1 cellular context compared by ENCODE assay signal in genomic region chr9:81759680-81760215, GRCh38.
A peak's percentile ranks its signal among the peaks of the same experiment; 100 is the strongest.
TF ChIP-seq lines count a peak whose summit lies in the region.

No MANE protein-coding gene starts in this region.

TF ChIP-seq in H1, 55 proteins besides CTCF, POLR2A, EP300 and RAD21:
- TF ChIP-seq FOSL1 (IDR thresholded peaks at IDR 0.05; ENCODE audit: insufficient read depth, low read depth, low read length): no peak
- peak; percentile 40; the same call in 1 of the 2 replicates for TF ChIP-seq JUND (IDR thresholded peaks at IDR 0.05; ENCODE audit: low read length)
TF ChIP-seq in H1: peak in this region for 1.
